In genomic region chrX:40773188-40773587, GRCh38 we compare ENCODE assay signal across 2 cellular contexts.
TF ChIP-seq lines count a peak whose summit lies in the region.

No MANE protein-coding gene starts in this region.

TF ChIP-seq in IMR-90, 13 proteins besides CTCF, POLR2A, EP300 and RAD21:
- TF ChIP-seq MAFK (IDR thresholded peaks at IDR 0.05; ENCODE audit: low read depth, low read length): no peak

TF ChIP-seq in endothelial cell of umbilical vein, 7 proteins besides CTCF, POLR2A, EP300 and RAD21:
- TF ChIP-seq, protein P1, sequence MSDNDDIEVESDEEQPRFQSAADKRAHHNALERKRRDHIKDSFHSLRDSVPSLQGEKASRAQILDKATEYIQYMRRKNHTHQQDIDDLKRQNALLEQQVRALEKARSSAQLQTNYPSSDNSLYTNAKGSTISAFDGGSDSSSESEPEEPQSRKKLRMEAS (IDR thresholded peaks at IDR 0.05; ENCODE audit: insufficient read depth, insufficient read length): no peak
- TF ChIP-seq POLR2AphosphoS5 (IDR thresholded peaks at IDR 0.05; ENCODE audit: insufficient read depth, low read depth, low read length): no peak
- TF ChIP-seq GATA2 (IDR thresholded peaks at IDR 0.05; ENCODE audit: insufficient read depth, insufficient read length, low read depth, low read length): no peak
- no peak for TF ChIP-seq JUN (IDR thresholded peaks at IDR 0.05; ENCODE audit: borderline replicate concordance, insufficient read depth, insufficient read length, low read depth)
- no peak for TF ChIP-seq FOS (IDR thresholded peaks at IDR 0.05; ENCODE audit: borderline replicate concordance, insufficient read depth, low read length)
- no peak for TF ChIP-seq EZH2 (IDR thresholded peaks at IDR 0.05; ENCODE audit: borderline replicate concordance, low read depth, low read length, severe bottlenecking)
- no peak for TF ChIP-seq MYC (IDR thresholded peaks at IDR 0.05; ENCODE audit: low read depth, low read length)
